In genomic region chr9:107142430-107142829, GRCh38 we compare ENCODE assay signal across 11 cellular contexts.
"Had no signal": no experiment of that assay in that cellular context is flagged by ENCODE, and none has a peak within 500 bp of the region (broad histone marks: within the 10 kb centered on the region; RNA-seq: fewer than 3 reads in every experiment).

No MANE protein-coding gene starts in this region.

- ATAC-seq: activated CD4-positive, alpha-beta T cell treated with anti-CD3 and anti-CD28 coated beads for 36 hours; activated CD8-positive, alpha-beta T cell treated with anti-CD3 and anti-CD28 coated beads, Interleukin-2, amount 10 ng/mL, durations not matched to agents 7 days and 5 days; stimulated activated naive CD8-positive, alpha-beta T cell treated with anti-CD3 and anti-CD28 coated beads, Interleukin-15, amount 100 ng/mL, for 72 hours; T-cell had no signal

- H3K4me3 ChIP-seq: SJSA1, tibial nerve had no signal

- H3K4me1 ChIP-seq: SJSA1 had no signal

- H3K36me3 ChIP-seq: SJSA1, tibial nerve had no signal

- H3K27me3 ChIP-seq: SJSA1, tibial nerve had no signal

- DNase-seq: activated CD4-positive, alpha-beta T cell treated with anti-CD3 and anti-CD28 coated beads for 36 hours; activated CD8-positive, alpha-beta T cell treated with anti-CD3 and anti-CD28 coated beads, Interleukin-2, amount 10 ng/mL, durations not matched to agents 7 days and 5 days; activated naive CD4-positive, alpha-beta T cell treated with Interleukin-2 at 50 U/mL for 16 hours; central memory CD4-positive, alpha-beta T cell; immature natural killer cell; stimulated activated CD4-positive, alpha-beta T cell treated with anti-CD3 and anti-CD28 coated beads, Interleukin-4, amount 100 ng/mL, for 4 hours; stimulated activated naive CD8-positive, alpha-beta T cell treated with anti-CD3 and anti-CD28 coated beads, Interleukin-15, amount 100 ng/mL, for 72 hours; T-cell had no signal

- H3K27ac ChIP-seq: SJSA1, tibial nerve, VCaP had no signal

- H3K9me3 ChIP-seq: SJSA1, tibial nerve had no signal
